ENCODE assay signal across 21 cellular contexts in the genomic region with DNA sequence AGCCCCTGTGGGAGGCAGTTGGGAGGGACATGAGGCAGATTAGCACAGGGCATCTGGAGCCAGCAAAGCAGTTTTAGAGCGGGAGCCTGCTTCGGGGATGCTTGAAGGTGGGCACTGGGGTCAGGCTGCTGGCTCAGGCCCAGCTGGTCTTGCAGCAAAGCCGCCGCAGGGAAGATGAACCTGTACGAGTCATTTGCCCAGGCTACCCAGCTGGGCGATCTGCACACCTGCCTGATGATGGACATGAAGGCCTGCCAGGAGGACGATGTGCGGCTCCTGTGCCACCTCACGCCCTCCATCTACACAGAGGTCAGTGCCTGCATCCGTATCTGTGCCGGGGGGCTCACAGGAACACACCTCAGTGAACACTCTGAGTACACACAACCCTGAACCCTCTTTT.
"Had no signal": no experiment of that assay in that cellular context is flagged by ENCODE, and none has a peak within 500 bp of the region (broad histone marks: within the 10 kb centered on the region; RNA-seq: fewer than 3 reads in every experiment).

No MANE protein-coding gene starts in this region.

- H3K27ac Mint-ChIP-seq: activated CD4-positive, alpha-beta T cell treated with anti-CD3 and anti-CD28 coated beads, Interleukin-2, amount 10 ng/mL, durations not matched to agents 24 days and 14 days; activated CD8-positive, alpha-beta T cell treated with anti-CD3 and anti-CD28 coated beads for 36 hours; mesothelial cell of epicardium had no signal

- H3K4me3 Mint-ChIP-seq: activated CD4-positive, alpha-beta T cell treated with anti-CD3 and anti-CD28 coated beads, Interleukin-2, amount 10 ng/mL, durations not matched to agents 24 days and 14 days; activated CD8-positive, alpha-beta T cell treated with anti-CD3 and anti-CD28 coated beads for 36 hours; activated T-cell treated with anti-CD3 and anti-CD28 coated beads, Interleukin-2, amount 50 U/mL, for 4 hours; mesothelial cell of epicardium; nephron progenitor cell; T-cell had no signal

- H3K4me3 ChIP-seq: breast epithelium had no signal

- DNase-seq: activated CD4-positive, alpha-beta T cell treated with anti-CD3 and anti-CD28 coated beads, Interleukin-2, amount 10 ng/mL, durations not matched to agents 24 days and 14 days; activated CD8-positive, alpha-beta T cell treated with anti-CD3 and anti-CD28 coated beads for 36 hours; activated effector memory CD4-positive, alpha-beta T cell treated with Interleukin-2 at 50 U/mL for 16 hours; activated naive CD4-positive, alpha-beta T cell treated with anti-CD3 and anti-CD28 coated beads, Interleukin-2, amount 50 U/mL, for 16 hours; activated T-cell treated with anti-CD3 and anti-CD28 coated beads, Interleukin-2, amount 50 U/mL, for 4 hours; aorta; cerebellar nuclear complex; effector memory CD4-positive, alpha-beta T cell; left cardiac atrium; nephron progenitor cell; occipital lobe; posterior cingulate gyrus; retina; stimulated activated CD4-positive, alpha-beta T cell treated with anti-CD3 and anti-CD28 coated beads, Interleukin-12 subunit alpha, Interleukin-12 subunit beta, amount 100 ng/mL, for 4 hours; stimulated activated CD4-positive, alpha-beta T cell treated with anti-CD3 and anti-CD28 coated beads, Interleukin-1b, Interleukin-23, amount 100 ng/mL, for 48 hours; stimulated activated CD8-positive, alpha-beta memory T cell treated with anti-CD3 and anti-CD28 coated beads, Interleukin-4, amount 100 ng/mL, for 48 hours; stimulated activated naive CD8-positive, alpha-beta T cell treated with anti-CD3 and anti-CD28 coated beads, Interleukin-15, Interleukin-2, amounts not matched to agents 100 U/mL and 50 U/mL, for 24 hours; T-cell; trophoblast cell had no signal

- ATAC-seq: activated CD8-positive, alpha-beta T cell treated with anti-CD3 and anti-CD28 coated beads for 36 hours; activated T-cell treated with anti-CD3 and anti-CD28 coated beads, Interleukin-2, amount 50 U/mL, for 4 hours; left cardiac atrium; stimulated activated naive CD8-positive, alpha-beta T cell treated with anti-CD3 and anti-CD28 coated beads, Interleukin-15, Interleukin-2, amounts not matched to agents 100 U/mL and 50 U/mL, for 24 hours; T-cell had no signal

- H3K9me3 Mint-ChIP-seq: activated CD4-positive, alpha-beta T cell treated with anti-CD3 and anti-CD28 coated beads, Interleukin-2, amount 10 ng/mL, durations not matched to agents 24 days and 14 days; activated CD8-positive, alpha-beta T cell treated with anti-CD3 and anti-CD28 coated beads for 36 hours; activated T-cell treated with anti-CD3 and anti-CD28 coated beads, Interleukin-2, amount 50 U/mL, for 4 hours; mesothelial cell of epicardium; nephron progenitor cell; T-cell had no signal

- H3K9me3 ChIP-seq: breast epithelium had no signal

- H3K4me1 ChIP-seq: breast epithelium had no signal

- H3K4me1 Mint-ChIP-seq: activated CD4-positive, alpha-beta T cell treated with anti-CD3 and anti-CD28 coated beads, Interleukin-2, amount 10 ng/mL, durations not matched to agents 24 days and 14 days; mesothelial cell of epicardium; T-cell had no signal

- H3K27me3 Mint-ChIP-seq: activated CD4-positive, alpha-beta T cell treated with anti-CD3 and anti-CD28 coated beads, Interleukin-2, amount 10 ng/mL, durations not matched to agents 24 days and 14 days; activated CD8-positive, alpha-beta T cell treated with anti-CD3 and anti-CD28 coated beads for 36 hours; T-cell had no signal

- H3K27me3 ChIP-seq: breast epithelium had no signal
